In the genomic region with DNA sequence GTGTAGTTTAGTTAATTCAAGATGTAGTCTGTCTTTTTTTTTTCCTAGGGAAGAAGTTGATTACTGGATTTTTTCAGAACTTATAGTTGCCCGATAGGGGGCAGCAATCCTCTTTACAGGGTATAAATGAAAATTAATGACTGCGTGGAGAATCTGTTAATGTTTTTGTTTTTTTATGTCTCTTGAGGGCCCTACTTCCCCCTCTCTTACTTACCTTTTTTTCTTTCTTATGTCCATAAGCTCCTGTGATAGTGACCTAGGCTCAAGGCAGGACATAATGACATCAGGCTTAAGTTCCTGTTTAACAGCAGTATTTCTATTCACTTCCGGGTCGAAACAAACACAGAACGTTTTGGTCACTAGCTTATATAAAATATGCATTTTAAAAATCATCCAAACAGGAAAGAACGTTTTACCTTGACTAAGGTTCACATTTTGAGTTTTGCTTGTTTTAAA, we compare ENCODE assay signal across 8 cellular contexts. TPM values are rescaled to one million over a fixed set of nuclear protein-coding genes. Genes with fewer than 3 reads are reported as not detected.
A peak's percentile ranks its signal among the peaks of the same experiment; 100 is the strongest.
DNase-seq lines count a peak whose midpoint lies in the region; ATAC-seq, FAIRE-seq and TF ChIP-seq lines count a peak whose summit lies in the region.

No MANE protein-coding gene starts in this region.

- no peaks in the 10 kb centered on the region for H3K27me3 ChIP-seq in CD4-positive, alpha-beta T cell (ENCODE audit: control insufficient read depth, insufficient read depth, low read length)
- no peaks in the 10 kb centered on the region for H3K27me3 ChIP-seq in PC-9 (ENCODE audit: insufficient read depth, low read depth)
- no peaks in the 10 kb centered on the region for H3K27me3 ChIP-seq in GM12878 (replicated peaks in 1 of 2; ENCODE audit: control insufficient read depth in 2 of 2, insufficient read depth in 2 of 2, low read length in 1 of 2)

- peak; percentile 86 for TF ChIP-seq CTCF in CD4-positive, alpha-beta T cell (IDR thresholded peaks at IDR 0.05)
- TF ChIP-seq CTCF in GM20000 (IDR thresholded peaks at IDR 0.05; ENCODE audit: extremely low read depth, missing control alignments) (peak; percentile 19), PC-9 (conservative IDR thresholded peaks at IDR 0.05) (peak; percentile 76), GM12878 (IDR thresholded peaks at IDR 0.05 in 2 of 3, conservative IDR thresholded peaks at IDR 0.05 in 1 of 3; ENCODE audit: control insufficient read depth in 2 of 3, extremely low read depth in 1 of 3, insufficient read depth in 1 of 3, low read depth in 3 of 3, low read length in 3 of 3) (peak; percentile 54 to 65 (median 59))

- H3K79me2 ChIP-seq in PC-9 (ENCODE audit: low read depth) (0 out of 2 replicates have a peak, but pooled peaks cover 4% of the 10 kb centered on the region), GM12878 (ENCODE audit: control insufficient read depth, insufficient read depth, low read length) (peaks cover 5% of the 10 kb centered on the region)

- peak; percentile 87 for FAIRE-seq in GM12878 (lab: Jason Lieb, UNC)

- no peak overlapping the region for H3K9ac ChIP-seq in GM12878 (ENCODE audit: control insufficient read depth, insufficient read depth, low read length)

- H3K9me2 ChIP-seq in PC-9 (ENCODE audit: insufficient read depth), result no peaks in the 10 kb centered on the region

- H3F3A ChIP-seq in PC-9 (ENCODE audit: insufficient read depth, low read depth), result peaks cover 5% of the 10 kb centered on the region; the same call in 1 of the 2 replicates

- no TSS peak for BruUV-seq in PC-9 (replicated peaks; lab: Mats Ljungman, UMichigan)
- no TSS peak for BruUV-seq in GM12878 (replicated peaks; lab: Mats Ljungman, UMichigan)

- H3K4me3 ChIP-seq in PC-9, result no peak overlapping the region
- no peak overlapping the region for H3K4me3 ChIP-seq in GM12878

- POLR2A ChIA-PET in CD4-positive, alpha-beta T cell (lab: Charles Lee), result interaction anchor here (0.6 to 2.7 kb wide), 4 partner anchors 11 to 688 kb away, joined by 3 to 24 read pairs (median 4); partner anchors contain the start of genes CDC123 and NUDT5
- POLR2A ChIA-PET in PC-9 (lab: Charles Lee; ENCODE audit: unreplicated experiment) (no interaction called here), GM12878 (lab: Charles Lee) (no interaction called here)

- peaks cover 6% of the 10 kb centered on the region for H4K20me1 ChIP-seq in PC-9 (ENCODE audit: insufficient read depth)
- no peaks in the 10 kb centered on the region for H4K20me1 ChIP-seq in GM12878 (ENCODE audit: control insufficient read depth, insufficient read depth)

- no peak overlapping the region for H3K27ac ChIP-seq in CD4-positive, alpha-beta T cell (ENCODE audit: low read depth, low read length)
- H3K27ac ChIP-seq in PC-9 (no peak overlapping the region), GM12878 (ENCODE audit: control insufficient read depth, insufficient read depth) (no peak overlapping the region)

- H3K4me1 Mint-ChIP-seq in CD4-positive, alpha-beta T cell (ENCODE audit: low read depth), result peaks cover 29% of the 10 kb centered on the region

- no peak for TF ChIP-seq POLR2A in GM12878 (IDR thresholded peaks at IDR 0.05; ENCODE audit: low read depth, low read length)

- WGBS in GM12878 (ENCODE audit: insufficient coverage, insufficient replicate concordance, low lambda C conversion rate, missing lambda C conversion rate), result 34% methylated on average over 6 of the region's 6 CpGs

- TF ChIP-seq EP300 in GM12878 (IDR thresholded peaks at IDR 0.05; ENCODE audit: borderline replicate concordance in 1 of 2, control insufficient read depth in 1 of 2, low read depth in 2 of 2, low read length in 2 of 2), result no peak

- H3K27me3 Mint-ChIP-seq in CD4-positive, alpha-beta T cell, result no peaks in the 10 kb centered on the region

- intact Hi-C loops in CD4-positive, alpha-beta T cell (cut with DNase I, micrococcal nuclease), result loop anchor here (1.0 to 5.0 kb wide), 6 partner anchors 20 to 688 kb away; partner anchors contain the start of gene NUDT5 (in 1 of the 2)
- intact Hi-C loops in PC-9 (cut with micrococcal nuclease; ENCODE audit: unreplicated experiment) (loop anchor here (1.0 to 5.0 kb wide), 4 partner anchors 443 to 860 kb away; no protein-coding TSS in a partner anchor), GM12878 (cut with micrococcal nuclease; ENCODE audit: unreplicated experiment) (loop anchor here (1.0 to 2.0 kb wide), 2 partner anchors 442 to 497 kb away; no protein-coding TSS in a partner anchor)

- RAD21 ChIA-PET in GM12878 (lab: Charles Lee; ENCODE audit: unreplicated experiment), result interaction anchor here (0.6 to 3.8 kb wide), 18 partner anchors 19 to 859 kb away, joined by 3 to 38 read pairs (median 4); partner anchors contain the start of genes CDC123 and NUDT5

- peak in 5 of 10 experiments; percentile 8 to 36 (median 20) for DNase-seq in CD4-positive, alpha-beta T cell
- peak; percentile 35 for DNase-seq in GM20000 (ENCODE audit: low spot score)
- DNase-seq in PC-9, result peak in 1 of 2 experiments; percentile 7
- no peak for DNase-seq in GM12878 (ENCODE audit: low read depth, low spot score)
- DNase-seq in kidney tubule cell (ENCODE audit: low spot score), result peak; percentile 49
- peak; percentile 49 for DNase-seq in stimulated activated naive CD8-positive, alpha-beta T cell treated with anti-CD3 and anti-CD28 coated beads, Interleukin-15, Interleukin-2, amounts not matched to agents 100 U/mL and 50 U/mL, for 24 hours
- no peak for DNase-seq in activated effector memory CD4-positive, alpha-beta T cell treated with Interleukin-2 at 50 U/mL for 16 hours

- H3K36me3 ChIP-seq in PC-9 (ENCODE audit: low read depth) (peaks cover 23% of the 10 kb centered on the region; the same call in 1 of the 2 replicates), GM12878 (ENCODE audit: control insufficient read depth in 2 of 2, insufficient read depth in 2 of 2, low read length in 1 of 2) (peaks cover 7 to 35% of the 10 kb centered on the region in 2 experiments)

- SMC1A ChIA-PET in GM12878 (lab: Charles Lee; ENCODE audit: uncharacterized antibody, unreplicated experiment), result interaction anchor here (0.7 to 5.8 kb wide), 29 partner anchors 9 to 860 kb away, joined by 3 to 59 read pairs (median 5); no protein-coding TSS in a partner anchor

- peak; percentile 52 for ATAC-seq in CD4-positive, alpha-beta T cell (ENCODE audit: poor library complexity)
- ATAC-seq in GM12878, result peak; percentile 54; the same call in 2 of the 3 replicates
- no peak for ATAC-seq in stimulated activated naive CD8-positive, alpha-beta T cell treated with anti-CD3 and anti-CD28 coated beads, Interleukin-15, Interleukin-2, amounts not matched to agents 100 U/mL and 50 U/mL, for 24 hours
- no peak for ATAC-seq in HG03025 (IDR thresholded peaks at IDR 0.05; ENCODE audit: low FRiP score, unreplicated experiment)

- no peak overlapping the region for H3K4me2 ChIP-seq in PC-9
- H3K4me2 ChIP-seq in GM12878 (ENCODE audit: control insufficient read depth, insufficient read depth), result no peak overlapping the region

- peaks cover 78% of the 10 kb centered on the region for H3K36me3 Mint-ChIP-seq in CD4-positive, alpha-beta T cell (ENCODE audit: low read depth)

- peak overlapping the region; percentile 76 for H3K27ac Mint-ChIP-seq in CD4-positive, alpha-beta T cell

- CTCF ChIA-PET in CD4-positive, alpha-beta T cell (lab: Charles Lee), result interaction anchor here (0.6 to 2.8 kb wide), 16 partner anchors 10 to 687 kb away, joined by 3 to 20 read pairs (median 4); partner anchors contain the start of genes CDC123 and NUDT5
- CTCF ChIA-PET in PC-9 (lab: Charles Lee), result interaction anchor here (0.6 to 0.7 kb wide), 3 partner anchors 10 to 1581 kb away, joined by 3 to 4 read pairs (median 3); no protein-coding TSS in a partner anchor
- CTCF ChIA-PET in GM12878 (lab: Yijun Ruan, JAX), result interaction anchor here (0.6 to 6.9 kb wide), 56 partner anchors 8 to 888 kb away, joined by 3 to 130 read pairs (median 4); partner anchors contain the start of genes CDC123 and NUDT5

- H3K9me3 Mint-ChIP-seq in CD4-positive, alpha-beta T cell, result no peaks in the 10 kb centered on the region

- H2AFZ ChIP-seq in PC-9, result no peak overlapping the region
- H2AFZ ChIP-seq in GM12878 (ENCODE audit: control insufficient read depth, low read depth, low read length), result peak overlapping the region; percentile 52; the same call in 1 of the 2 replicates

- peak; percentile 68 for TF ChIP-seq RAD21 in GM12878 (IDR thresholded peaks at IDR 0.05; ENCODE audit: insufficient read depth, low read depth, low read length)

- no peaks in the 10 kb centered on the region for H3K9me3 ChIP-seq in CD4-positive, alpha-beta T cell (ENCODE audit: control insufficient read depth, low read length)
- H3K9me3 ChIP-seq in PC-9 (ENCODE audit: insufficient read depth, low read depth) (no peaks in the 10 kb centered on the region), GM12878 (replicated peaks; ENCODE audit: control insufficient read depth, insufficient read depth, low read length) (no peaks in the 10 kb centered on the region)

- in situ Hi-C loops in GM12878 (cut with MboI), result loop anchor here (10.0 kb wide), 1 partner anchor 690 kb away; no protein-coding TSS in a partner anchor

- peak overlapping the region; percentile 62 for H3K4me3 Mint-ChIP-seq in CD4-positive, alpha-beta T cell

- H3K4me1 ChIP-seq in PC-9 (replicated peaks; ENCODE audit: insufficient read depth) (no peaks in the 10 kb centered on the region), GM12878 (ENCODE audit: control insufficient read depth, insufficient read depth, low read length) (no peaks in the 10 kb centered on the region)

RNA-seq across cellular contexts. Expression of gene CDC123, which starts 18.8 kb away (rescaled TPM):
- total RNA-seq in CD4-positive, alpha-beta T cell, result 10 to 100 TPM; 34.7 to 40.5 TPM
- total RNA-seq in PC-9 (2021) (83.5 and 86.0 TPM in 2 replicates), GM12878 (2014; rRNA removed) (207 and 215 TPM in 2 replicates), GM12878 (2014; rRNA removed; fragmentation: Illumina TruSeq; extraction: Trizol) (186 and 203 TPM in 2 replicates), GM12878 (2021) (128 and 135 TPM in 2 replicates)
- total RNA-seq in GM12878 (2013; cell fraction: nucleolus; rRNA removed), result 123 and 135 TPM in 2 replicates
- polyA plus RNA-seq in GM12878 (2011; ENCODE audit: low read depth), result 103 TPM
- polyA plus RNA-seq in GM12878 (2011; rRNA removed) (128 and 162 TPM in 2 replicates), GM12878 (2014; fragmentation: Illumina TruSeq; extraction: Trizol) (278 and 295 TPM in 2 replicates), GM12878 (2014; fragmentation: Nextera tagmentation; extraction: Ambion mirVana) (100 to 1,000 TPM; 162 to 226 TPM), GM12878 (2014; rRNA removed) (162 and 165 TPM in 2 replicates), GM12878 (2016; fragmentation: Nextera tagmentation; extraction: Ambion mirVana) (100 to 1,000 TPM; 347 to 360 TPM)
- 145 and 166 TPM in 2 replicates for polyA plus RNA-seq in GM12878 (2011; cell fraction: cytosol; rRNA removed)
- polyA plus RNA-seq in GM12878 (2011; cell fraction: nucleus; rRNA removed), result 86.0 and 86.3 TPM in 2 replicates
- polyA plus RNA-seq in GM12878 (2012), result 79.4 and 127 TPM in 2 replicates
- polyA minus RNA-seq in GM12878 (2011; rRNA and poly(A)+ RNA removed), result 188 and 333 TPM in 2 replicates
- 72.7 and 85.7 TPM in 2 replicates for polyA minus RNA-seq in GM12878 (2011; cell fraction: cytosol; rRNA and poly(A)+ RNA removed)
- 46.7 and 86.5 TPM in 2 replicates for polyA minus RNA-seq in GM12878 (2011; cell fraction: nucleus; rRNA and poly(A)+ RNA removed)

RNA-seq across cellular contexts. Expression of gene NUDT5, which starts 19.1 kb away (rescaled TPM):
- 10 to 100 TPM; 11.6 to 13.5 TPM for total RNA-seq in CD4-positive, alpha-beta T cell
- total RNA-seq in PC-9 (2021), result 82.0 and 82.6 TPM in 2 replicates
- 45.6 and 54.5 TPM in 2 replicates for total RNA-seq in GM12878 (2013; cell fraction: nucleolus; rRNA removed)
- total RNA-seq in GM12878 (2014; rRNA removed), result 74.1 and 83.2 TPM in 2 replicates
- 149 and 162 TPM in 2 replicates for total RNA-seq in GM12878 (2014; rRNA removed; fragmentation: Illumina TruSeq; extraction: Trizol)
- total RNA-seq in GM12878 (2021), result 90.1 and 91.2 TPM in 2 replicates
- polyA plus RNA-seq in GM12878 (2011; ENCODE audit: low read depth), result 52.0 TPM
- polyA plus RNA-seq in GM12878 (2011; rRNA removed), result 144 and 148 TPM in 2 replicates
- polyA plus RNA-seq in GM12878 (2011; cell fraction: cytosol; rRNA removed), result 105 and 119 TPM in 2 replicates
- 58.0 and 63.0 TPM in 2 replicates for polyA plus RNA-seq in GM12878 (2011; cell fraction: nucleus; rRNA removed)
- polyA plus RNA-seq in GM12878 (2012), result 67.7 and 72.8 TPM in 2 replicates
- 113 and 166 TPM in 2 replicates for polyA plus RNA-seq in GM12878 (2014; fragmentation: Illumina TruSeq; extraction: Trizol)
- 100 to 1,000 TPM; 293 to 345 TPM for polyA plus RNA-seq in GM12878 (2014; fragmentation: Nextera tagmentation; extraction: Ambion mirVana)
- 84.8 and 90.4 TPM in 2 replicates for polyA plus RNA-seq in GM12878 (2014; rRNA removed)
- 100 to 1,000 TPM; 223 to 233 TPM for polyA plus RNA-seq in GM12878 (2016; fragmentation: Nextera tagmentation; extraction: Ambion mirVana)
- 60.9 and 79.7 TPM in 2 replicates for polyA minus RNA-seq in GM12878 (2011; rRNA and poly(A)+ RNA removed)
- polyA minus RNA-seq in GM12878 (2011; cell fraction: cytosol; rRNA and poly(A)+ RNA removed), result 21.9 and 26.1 TPM in 2 replicates
- polyA minus RNA-seq in GM12878 (2011; cell fraction: nucleus; rRNA and poly(A)+ RNA removed), result 11.4 and 24.4 TPM in 2 replicates

Comparison
In these comparisons a context has a peak if more than half of its experiments do, and no peak if none do; other contexts are left out.
1. ATAC-seq: peak in CD4-positive, alpha-beta T cell (single experiment) and GM12878 (single experiment); none in stimulated activated naive CD8-positive, alpha-beta T cell treated with anti-CD3 and anti-CD28 coated beads, Interleukin-15, Interleukin-2, amounts not matched to agents 100 U/mL and 50 U/mL, for 24 hours (single experiment) and HG03025 (single experiment).
2. DNase-seq: peak in GM20000 (single experiment), kidney tubule cell (single experiment) and stimulated activated naive CD8-positive, alpha-beta T cell treated with anti-CD3 and anti-CD28 coated beads, Interleukin-15, Interleukin-2, amounts not matched to agents 100 U/mL and 50 U/mL, for 24 hours (single experiment); none in GM12878 (single experiment) and activated effector memory CD4-positive, alpha-beta T cell treated with Interleukin-2 at 50 U/mL for 16 hours (single experiment).
3. CTCF ChIP-seq: peak in every context shown above with its lines; median percentile 86 in CD4-positive, alpha-beta T cell; 76 in PC-9; 59 in GM12878; 19 in GM20000.